18 cellular contexts compared by ENCODE assay signal in genomic region chr10:69800665-69801064, GRCh38. TPM values are rescaled to one million over a fixed set of nuclear protein-coding genes. Genes with fewer than 3 reads are reported as not detected.
DNase-seq lines count a peak whose midpoint lies in the region; TF ChIP-seq lines count a peak whose summit lies in the region.
"Had no signal": no experiment of that assay in that cellular context is flagged by ENCODE, and none has a peak within 500 bp of the region (broad histone marks: within the 10 kb centered on the region; RNA-seq: fewer than 3 reads in every experiment).

No MANE protein-coding gene starts in this region.

- H4K20me1 ChIP-seq in H9 (ENCODE audit: control insufficient read depth, insufficient read depth, insufficient read length) (no peaks in the 10 kb centered on the region), PC-9 (ENCODE audit: insufficient read depth) (no peaks in the 10 kb centered on the region; the same call in 1 of the 2 replicates)

- no peak overlapping the region for H3K56ac ChIP-seq in H9 (ENCODE audit: insufficient read length, low read depth, low read length)

- no peak overlapping the region for H4K5ac ChIP-seq in H9 (ENCODE audit: insufficient read length, low read depth, low read length)

- H4K8ac ChIP-seq in H9 (replicated peaks; ENCODE audit: insufficient read length, low read depth, low read length) = no peak overlapping the region

- no peaks in the 10 kb centered on the region for H3K9me2 ChIP-seq in PC-9 (ENCODE audit: insufficient read depth)

- no peak overlapping the region for H3T11ph ChIP-seq in H9 (ENCODE audit: low read length)

- H3K23me2 ChIP-seq in H9 (ENCODE audit: insufficient read length, low read depth, low read length, poor library complexity, severe bottlenecking) = peaks cover 21% of the 10 kb centered on the region

- CTCF ChIA-PET in PC-9 (lab: Charles Lee) = interaction anchor here (0.7 to 1.0 kb wide), 2 partner anchors 67 to 114 kb away, joined by 3 read pairs; no protein-coding TSS in a partner anchor

- H3K4me3 ChIP-seq in PC-9 (peak overlapping the region; percentile 70; the same call in 1 of the 2 replicates), iPS-15b (ENCODE audit: low read depth, low read length) (peak overlapping the region; percentile 82)
- H3K4me3 ChIP-seq: right lobe of liver had no signal

- H3K27me3 Mint-ChIP-seq in H9 (ENCODE audit: low read depth) (peaks cover 83% of the 10 kb centered on the region), progenitor cell of endocrine pancreas (peaks cover 72% of the 10 kb centered on the region)

- H2BK12ac ChIP-seq in H9 (ENCODE audit: insufficient read length, low read depth, low read length) = no peak overlapping the region

- no peak overlapping the region for H3K27ac ChIP-seq in H9 (ENCODE audit: insufficient read length, low read depth, low read length)
- H3K27ac ChIP-seq in PC-9 = no peak overlapping the region
- H3K27ac ChIP-seq: right lobe of liver, SJCRH30, thyroid gland had no signal

- H3K4me2 ChIP-seq in H9 (ENCODE audit: insufficient read depth, insufficient read length, low read length) (no peak overlapping the region), PC-9 (peak overlapping the region; percentile 91)

- TF ChIP-seq CTCF in H9 (conservative IDR thresholded peaks at IDR 0.05) (no peak), PC-9 (conservative IDR thresholded peaks at IDR 0.05) (no peak), progenitor cell of endocrine pancreas (IDR thresholded peaks at IDR 0.05; ENCODE audit: unreplicated experiment) (no peak)

- H3K4me3 Mint-ChIP-seq in H9 = peak overlapping the region; percentile 71 to 87; a peak in 4 of 5 replicates
- H3K4me3 Mint-ChIP-seq in progenitor cell of endocrine pancreas (ENCODE audit: low read depth) = peak overlapping the region; percentile 72
- H3K4me3 Mint-ChIP-seq: activated B cell treated with CpG ODN at 0.5 μM for 24 hours; activated CD4-positive, alpha-beta memory T cell treated with anti-CD3 and anti-CD28 coated beads for 36 hours had no signal

- H3K18ac ChIP-seq in H9 (ENCODE audit: insufficient read length, low read depth, low read length) = no peak overlapping the region

- no peak overlapping the region for H2BK120ac ChIP-seq in H9 (ENCODE audit: low read depth, low read length, poor library complexity, severe bottlenecking)

- no CpG with 5 or more reads among the region's 2 CpGs for WGBS in H9 (ENCODE audit: extremely low coverage, insufficient read length, low lambda C conversion rate)

- H3K27me3 ChIP-seq in H9 (ENCODE audit: insufficient read depth, low read length) (peaks cover 8% of the 10 kb centered on the region; the same call in 1 of the 2 replicates), PC-9 (ENCODE audit: insufficient read depth, low read depth) (no peaks in the 10 kb centered on the region), iPS-15b (ENCODE audit: control insufficient read depth, insufficient read depth, low read length) (peaks cover 32% of the 10 kb centered on the region)
- H3K27me3 ChIP-seq: thyroid gland had no signal

- no TSS peak for BruUV-seq in PC-9 (replicated peaks; lab: Mats Ljungman, UMichigan)

- no peak overlapping the region for H4K91ac ChIP-seq in H9 (ENCODE audit: insufficient read length, low read depth, low read length)

- DNase-seq in H9 (no peak), PC-9 (no peak), progenitor cell of endocrine pancreas (ENCODE audit: low spot score, unreplicated experiment) (no peak), NCI-H187 (lab: John Stamatoyannopoulos, UW) (no peak), NCI-H187 treated with DMSO at 0.1 percent for 48 hours (lab: John Stamatoyannopoulos, UW) (no peak)
- no peak for DNase-seq in stimulated activated naive CD4-positive, alpha-beta T cell (lab: John Stamatoyannopoulos, UW)
- DNase-seq: activated B cell treated with CpG ODN at 0.5 μM for 24 hours, NCI-H1436, NCI-H526 treated with DMSO at 0.1 percent for 48 hours, occipital lobe had no signal

- H2BK5ac ChIP-seq in H9 (ENCODE audit: insufficient read length, low read length) = no peak overlapping the region

- H3K36me3 ChIP-seq in PC-9 (ENCODE audit: low read depth) = no peaks in the 10 kb centered on the region
- no peaks in the 10 kb centered on the region for H3K36me3 ChIP-seq in iPS-15b (ENCODE audit: control insufficient read depth, insufficient read depth, low read length)
- H3K36me3 ChIP-seq: right lobe of liver, SJCRH30, thyroid gland had no signal

- H3K4me1 Mint-ChIP-seq in H9 = peaks cover 38 to 57% of the 10 kb centered on the region in 2 experiments
- peaks cover 10% of the 10 kb centered on the region for H3K4me1 Mint-ChIP-seq in progenitor cell of endocrine pancreas (ENCODE audit: low read depth)
- H3K4me1 Mint-ChIP-seq: stimulated activated memory B cell treated with anti-CD40 and anti-IgM and Interleukin-4, amounts not matched to agents 10 μg/mL and 1 μg/mL and 100 μg/mL, for 72 hours had no signal

- H2BK15ac ChIP-seq in H9 (ENCODE audit: low read depth, low read length) = no peak overlapping the region

- no peak overlapping the region for H2BK20ac ChIP-seq in H9 (ENCODE audit: low read depth, low read length, poor library complexity, severe bottlenecking)

- H3K9me3 ChIP-seq in H9 (ENCODE audit: control insufficient read depth, low read depth, low read length) (peaks cover 5% of the 10 kb centered on the region), PC-9 (ENCODE audit: insufficient read depth, low read depth) (no peaks in the 10 kb centered on the region), iPS-15b (ENCODE audit: control insufficient read depth, insufficient read depth, low read length) (no peaks in the 10 kb centered on the region)
- H3K9me3 ChIP-seq: right lobe of liver, SJCRH30, thyroid gland had no signal

- H3K9me3 Mint-ChIP-seq in H9 (peaks cover 0 to 7% of the 10 kb centered on the region in 2 experiments; a peak in 4 of 5 replicates), progenitor cell of endocrine pancreas (ENCODE audit: low read depth) (no peaks in the 10 kb centered on the region)
- H3K9me3 Mint-ChIP-seq: activated B cell treated with CpG ODN at 0.5 μM for 24 hours; stimulated activated memory B cell treated with anti-CD40 and anti-IgM and Interleukin-4, amounts not matched to agents 10 μg/mL and 1 μg/mL and 100 μg/mL, for 72 hours had no signal

- intact Hi-C loops in PC-9 (cut with micrococcal nuclease; ENCODE audit: unreplicated experiment) = loop anchor here (1.0 to 5.0 kb wide), 4 partner anchors 62 to 156 kb away; no protein-coding TSS in a partner anchor

- H3K36me3 Mint-ChIP-seq in H9 (ENCODE audit: insufficient read depth in 1 of 3, low read depth in 3 of 3) (peaks cover 0 to 3% (median 0%) of the 10 kb centered on the region in 3 experiments; a peak in 3 of 7 replicates), progenitor cell of endocrine pancreas (ENCODE audit: insufficient read depth) (no peaks in the 10 kb centered on the region)
- H3K36me3 Mint-ChIP-seq: activated CD4-positive, alpha-beta memory T cell treated with anti-CD3 and anti-CD28 coated beads for 36 hours; stimulated activated memory B cell treated with anti-CD40 and anti-IgM and Interleukin-4, amounts not matched to agents 10 μg/mL and 1 μg/mL and 100 μg/mL, for 72 hours had no signal

- POLR2A ChIA-PET in PC-9 (lab: Charles Lee; ENCODE audit: unreplicated experiment) = interaction anchor here (0.6 kb wide), 1 partner anchor 346 kb away, joined by 3 read pairs; the partner anchor contains the start of gene TYSND1

- H3F3A ChIP-seq in PC-9 (ENCODE audit: insufficient read depth, low read depth) = peaks cover 8% of the 10 kb centered on the region; the same call in 1 of the 2 replicates

- no peak overlapping the region for H3K23ac ChIP-seq in H9 (ENCODE audit: insufficient read length, low read depth, low read length)

- H3K4me1 ChIP-seq in H9 (ENCODE audit: insufficient read depth, low read length) (peaks cover 6% of the 10 kb centered on the region; the same call in 1 of the 2 replicates), PC-9 (replicated peaks; ENCODE audit: insufficient read depth) (peaks cover 32% of the 10 kb centered on the region; the same call in 1 of the 2 replicates), iPS-15b (ENCODE audit: control insufficient read depth, insufficient read depth, low read length) (peaks cover 13% of the 10 kb centered on the region)
- H3K4me1 ChIP-seq: SJCRH30 had no signal

- H3K9ac ChIP-seq in H9 (ENCODE audit: extremely low read depth, insufficient read length, low read length) (no peak overlapping the region), iPS-15b (ENCODE audit: low read depth, low read length) (no peak overlapping the region)

- H3K79me1 ChIP-seq in H9 (ENCODE audit: insufficient read depth, low read depth, low read length, poor library complexity, severe bottlenecking) = no peaks in the 10 kb centered on the region

- H3K27ac Mint-ChIP-seq in H9 = no peak overlapping the region
- H3K27ac Mint-ChIP-seq in progenitor cell of endocrine pancreas = no peak overlapping the region
- H3K27ac Mint-ChIP-seq: activated B cell treated with CpG ODN at 0.5 μM for 24 hours; activated CD4-positive, alpha-beta memory T cell treated with anti-CD3 and anti-CD28 coated beads for 36 hours; stimulated activated memory B cell treated with anti-CD40 and anti-IgM and Interleukin-4, amounts not matched to agents 10 μg/mL and 1 μg/mL and 100 μg/mL, for 72 hours; T-helper 2 cell treated with Interferon-gamma antibody and Interleukin-4, amounts not matched to agents 5 μg/mL and 100 μg/mL, for 36 hours had no signal

- H3K14ac ChIP-seq in H9 (ENCODE audit: insufficient read depth, low read length) = no peak overlapping the region

- H2AFZ ChIP-seq in H9 (ENCODE audit: low read length) (no peak overlapping the region), PC-9 (no peak overlapping the region)

- no peak overlapping the region for H2AK5ac ChIP-seq in H9 (ENCODE audit: insufficient read length, low read length)

- H3K4ac ChIP-seq in H9 (ENCODE audit: low read depth, low read length) = no peak overlapping the region

- H3K79me2 ChIP-seq in H9 (ENCODE audit: insufficient read depth, low read length) = no peaks in the 10 kb centered on the region
- H3K79me2 ChIP-seq in PC-9 (ENCODE audit: low read depth) = peaks cover 22% of the 10 kb centered on the region; the same call in 1 of the 2 replicates

RNA-seq across cellular contexts. Expression of gene COL13A1, which starts 1.0 kb away (rescaled TPM):
- 3.1 and 3.6 TPM in 2 replicates for total RNA-seq in H9 (2021)
- 0.73 and 1.6 TPM in 2 replicates for total RNA-seq in PC-9 (2021)
- 0.43 and 0.47 TPM in 2 replicates for total RNA-seq in progenitor cell of endocrine pancreas
- total RNA-seq: activated B cell treated with CpG ODN at 0.5 μM for 24 hours; activated CD4-positive, alpha-beta memory T cell treated with anti-CD3 and anti-CD28 coated beads for 36 hours; HepG2 had no signal
